Comparison of ENCODE assay signal across 10 cellular contexts in genomic region chr21:16942703-16943102, GRCh38.
A peak's percentile ranks its signal among the peaks of the same experiment; 100 is the strongest.
DNase-seq lines count a peak whose midpoint lies in the region; ATAC-seq and TF ChIP-seq lines count a peak whose summit lies in the region.
"Had no signal": no experiment of that assay in that cellular context is flagged by ENCODE, and none has a peak within 500 bp of the region (broad histone marks: within the 10 kb centered on the region; RNA-seq: fewer than 3 reads in every experiment).

No MANE protein-coding gene starts in this region.

- H3K4me1 ChIP-seq in HAP-1: no peaks in the 10 kb centered on the region
- H3K4me1 ChIP-seq: Peyer's patch had no signal

- H3K27me3 ChIP-seq in HAP-1 (ENCODE audit: low read depth): no peaks in the 10 kb centered on the region
- H3K27me3 ChIP-seq: Peyer's patch had no signal

- TF ChIP-seq CTCF in 22Rv1 (IDR thresholded peaks at IDR 0.05): peak; percentile 75

- H3K27ac Mint-ChIP-seq in activated naive CD4-positive, alpha-beta T cell treated with anti-CD3 and anti-CD28 coated beads, Interleukin-2, amount 50 U/mL, for 72 hours: no peak overlapping the region
- H3K27ac Mint-ChIP-seq: brain had no signal

- H3K27ac ChIP-seq in 22Rv1: no peak overlapping the region
- H3K27ac ChIP-seq: Peyer's patch had no signal

- H3K9me3 ChIP-seq in HAP-1: no peaks in the 10 kb centered on the region
- H3K9me3 ChIP-seq: Peyer's patch had no signal

- ATAC-seq in activated naive CD4-positive, alpha-beta T cell treated with anti-CD3 and anti-CD28 coated beads, Interleukin-2, amount 50 U/mL, for 72 hours: no peak

- H3K36me3 Mint-ChIP-seq in activated naive CD4-positive, alpha-beta T cell treated with anti-CD3 and anti-CD28 coated beads, Interleukin-2, amount 50 U/mL, for 72 hours: peaks cover 0 to 16% of the 10 kb centered on the region in 2 donors

- H3K4me3 ChIP-seq in HAP-1: no peak overlapping the region
- H3K4me3 ChIP-seq: Peyer's patch had no signal

- in situ Hi-C loops in HAP-1 (cut with MboI; ENCODE audit: low sequenced_read_pairs) (loop anchor here (25.0 kb wide), 1 partner anchor 320 kb away; no protein-coding TSS in a partner anchor), SK-MEL-5 (cut with HindIII; ENCODE audit: low pct_unique_long_range_greater_than_20kb, low sequenced_read_pairs) (no loop called here)

- H3K36me3 ChIP-seq in HAP-1 (replicated peaks): no peaks in the 10 kb centered on the region
- H3K36me3 ChIP-seq: Peyer's patch had no signal

- H3K9me3 Mint-ChIP-seq in activated naive CD4-positive, alpha-beta T cell treated with anti-CD3 and anti-CD28 coated beads, Interleukin-2, amount 50 U/mL, for 72 hours: peaks cover 30 to 31% of the 10 kb centered on the region in 2 donors

- DNase-seq in HAP-1 (ENCODE audit: low spot score in 2 of 2) (peak; percentile 39 to 42), SK-MEL-5 (ENCODE audit: low read depth, low spot score) (peak; percentile 70), fibroblast of the conjunctiva (ENCODE audit: low read depth) (peak; percentile 1), NOMO-1 (lab: John Stamatoyannopoulos, UW; ENCODE audit: unreplicated experiment in 2 of 2) (no peak), NCI-H1092 treated with DMSO at 0.1 percent for 48 hours (lab: John Stamatoyannopoulos, UW) (no peak), GF-D8 (lab: John Stamatoyannopoulos, UW) (no peak)
- DNase-seq in activated naive CD4-positive, alpha-beta T cell treated with anti-CD3 and anti-CD28 coated beads, Interleukin-2, amount 50 U/mL, for 72 hours (ENCODE audit: low spot score in 2 of 2): no peak
- DNase-seq: Peyer's patch had no signal

Comparison
In these comparisons a context has a peak if more than half of its experiments do, and no peak if none do; other contexts are left out.
1. DNase-seq: peak in HAP-1 (2 of 2), SK-MEL-5 (single experiment) and fibroblast of the conjunctiva (single experiment); none in NOMO-1 (0 of 2), activated naive CD4-positive, alpha-beta T cell treated with anti-CD3 and anti-CD28 coated beads, Interleukin-2, amount 50 U/mL, for 72 hours (0 of 2), NCI-H1092 treated with DMSO at 0.1 percent for 48 hours (single experiment) and GF-D8 (single experiment).